35 cellular contexts compared by ENCODE assay signal in genomic region chr2:5374736-5375135, GRCh38.
"Had no signal": no experiment of that assay in that cellular context is flagged by ENCODE, and none has a peak within 500 bp of the region (broad histone marks: within the 10 kb centered on the region; RNA-seq: fewer than 3 reads in every experiment).

No MANE protein-coding gene starts in this region.

- H3K4me1 Mint-ChIP-seq: activated B cell treated with CpG ODN at 0.5 μM for 24 hours, T-cell, T-helper 17 cell had no signal

- H3K27ac Mint-ChIP-seq: activated B cell treated with CpG ODN at 0.5 μM for 24 hours; activated CD4-positive, alpha-beta memory T cell treated with anti-CD3 and anti-CD28 coated beads for 36 hours; activated naive CD4-positive, alpha-beta T cell treated with anti-CD3 and anti-CD28 coated beads for 36 hours; activated naive CD4-positive, alpha-beta T cell treated with anti-CD3 and anti-CD28 coated beads, Interleukin-2, amount 50 U/mL, for 72 hours; activated T-helper 1 cell treated with anti-CD3 and anti-CD28 coated beads, Interleukin-12 subunit alpha, Interleukin-12 subunit beta, Interleukin-2, Interleukin-4 antibody, amounts not matched to agents 30 ng/mL and 10 ng/mL and 1 ng/mL, durations not matched to agents 14 hours and 24 hours and 36 hours; T-cell; T-helper 17 cell had no signal

- H3K4me1 ChIP-seq: adrenal gland, body of pancreas, breast epithelium, Peyer's patch had no signal

- ATAC-seq: activated naive CD4-positive, alpha-beta T cell treated with anti-CD3 and anti-CD28 coated beads, Interleukin-2, amount 50 U/mL, for 72 hours; activated T-cell treated with anti-CD3 and anti-CD28 coated beads, Interleukin-2, amount 50 U/mL, for 4 hours; body of pancreas; PC-3; SK-N-SH treated with all-trans-retinoic acid at 6 μM for 48 hours; T-cell; T-helper 17 cell had no signal

- H3K36me3 Mint-ChIP-seq: activated CD4-positive, alpha-beta memory T cell treated with anti-CD3 and anti-CD28 coated beads for 36 hours; activated naive CD4-positive, alpha-beta T cell treated with anti-CD3 and anti-CD28 coated beads, Interleukin-2, amount 50 U/mL, for 72 hours; T-cell had no signal

- H3K9me3 ChIP-seq: adrenal gland, body of pancreas, breast epithelium, MG63, Peyer's patch had no signal

- DNase-seq: activated B cell treated with CpG ODN at 0.5 μM for 24 hours; activated CD4-positive, alpha-beta memory T cell treated with anti-CD3 and anti-CD28 coated beads for 36 hours; activated CD4-positive, alpha-beta T cell treated with anti-CD3 and anti-CD28 coated beads for 4 hours; activated CD4-positive, alpha-beta T cell treated with anti-CD3 and anti-CD28 coated beads, Interleukin-2, amount 50 U/mL, for 1 hour; activated CD4-positive, CD25-positive, alpha-beta regulatory T cell treated with anti-CD3 and anti-CD28 coated beads, Interleukin-2, amount 50 U/mL, for 72 hours; activated CD8-positive, alpha-beta memory T cell treated with anti-CD3 and anti-CD28 coated beads, Interleukin-2, amount 50 U/mL, for 4 hours; activated gamma-delta T cell treated with Interleukin-2 at 50 U/mL for 16 hours; activated naive CD4-positive, alpha-beta T cell treated with anti-CD3 and anti-CD28 coated beads for 36 hours; activated T-cell treated with anti-CD3 and anti-CD28 coated beads for 4 hours; activated T-cell treated with anti-CD3 and anti-CD28 coated beads, Interleukin-2, amount 50 U/mL, for 4 hours; adrenal gland; body of pancreas; Kasumi-1; KBM-7; MG63; NCI-H1048; NCI-H1436 treated with DMSO at 0.1 percent for 48 hours; NCI-H1694 treated with DMSO at 0.1 percent for 48 hours; NCI-H2029; NCI-H510A; NCI-H526; NCI-H748 treated with DMSO at 0.1 percent for 48 hours; NK-92 treated with Interleukin-12 subunit alpha and Interleukin-12 subunit beta, amount 100 ng/mL, for 24 hours; PC-3; Peyer's patch; RPMI8226; SHP77 treated with DMSO at 0.1 percent for 48 hours; T-cell; T-helper 17 cell had no signal

- H3K27me3 ChIP-seq: adrenal gland, body of pancreas, breast epithelium, MG63, Peyer's patch had no signal

- H3K9me3 Mint-ChIP-seq: activated B cell treated with CpG ODN at 0.5 μM for 24 hours; activated naive CD4-positive, alpha-beta T cell treated with anti-CD3 and anti-CD28 coated beads for 36 hours had no signal

- H3K36me3 ChIP-seq: adrenal gland, breast epithelium, MG63, Peyer's patch had no signal

- FAIRE-seq: astrocyte had no signal

- H3K4me3 ChIP-seq: adrenal gland, body of pancreas, breast epithelium, MG63, Peyer's patch had no signal

- H3K4me3 Mint-ChIP-seq: activated B cell treated with CpG ODN at 0.5 μM for 24 hours; activated CD4-positive, alpha-beta memory T cell treated with anti-CD3 and anti-CD28 coated beads for 36 hours; activated naive CD4-positive, alpha-beta T cell treated with anti-CD3 and anti-CD28 coated beads for 36 hours; activated T-cell treated with anti-CD3 and anti-CD28 coated beads, Interleukin-2, amount 50 U/mL, for 4 hours; activated T-helper 1 cell treated with anti-CD3 and anti-CD28 coated beads, Interleukin-12 subunit alpha, Interleukin-12 subunit beta, Interleukin-2, Interleukin-4 antibody, amounts not matched to agents 30 ng/mL and 10 ng/mL and 1 ng/mL, durations not matched to agents 14 hours and 24 hours and 36 hours; T-cell; T-helper 17 cell had no signal

- H3K27ac ChIP-seq: adrenal gland, body of pancreas, breast epithelium, Peyer's patch, VCaP had no signal

- H3K27me3 Mint-ChIP-seq: activated CD4-positive, alpha-beta memory T cell treated with anti-CD3 and anti-CD28 coated beads for 36 hours; T-helper 17 cell had no signal
